In the genomic region with DNA sequence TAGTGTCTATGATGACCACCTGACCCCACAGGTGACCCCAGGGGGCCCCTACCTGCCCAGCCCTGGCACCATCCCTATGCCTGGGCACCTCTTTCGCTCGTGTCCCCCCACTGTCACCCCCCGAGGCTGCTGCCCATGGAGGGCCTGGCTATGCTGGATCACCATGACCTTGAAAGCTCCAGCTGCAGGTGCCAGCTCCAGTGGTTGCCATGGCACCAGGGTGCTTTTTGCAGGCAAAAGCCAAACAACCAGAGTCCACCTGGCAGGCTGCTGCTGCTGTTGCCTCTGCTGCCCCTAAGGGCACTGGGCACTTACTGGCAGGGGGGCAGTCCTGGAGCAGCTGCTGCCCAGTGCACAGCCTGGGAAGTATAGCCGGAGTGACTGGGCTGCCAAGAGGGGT, we compare ENCODE assay signal across 15 cellular contexts. TPM values are rescaled to one million over a fixed set of nuclear protein-coding genes. Genes with fewer than 3 reads are reported as not detected.
DNase-seq lines count a peak whose midpoint lies in the region; ATAC-seq and TF ChIP-seq lines count a peak whose summit lies in the region.
"Had no signal": no experiment of that assay in that cellular context is flagged by ENCODE, and none has a peak within 500 bp of the region (broad histone marks: within the 10 kb centered on the region; RNA-seq: fewer than 3 reads in every experiment).

No MANE protein-coding gene starts in this region.

- no peaks in the 10 kb centered on the region for H3K9me3 Mint-ChIP-seq in activated CD4-positive, alpha-beta memory T cell treated with anti-CD3 and anti-CD28 coated beads for 36 hours
- H3K9me3 Mint-ChIP-seq in immature natural killer cell: no peaks in the 10 kb centered on the region
- H3K9me3 Mint-ChIP-seq: activated T-cell treated with anti-CD3 and anti-CD28 coated beads, Interleukin-2, amount 50 U/mL, for 4 hours; effector memory CD8-positive, alpha-beta T cell had no signal

- H3K27ac ChIP-seq in HCT116 (ENCODE audit: low read depth, low read length): no peak overlapping the region

- H3K9me3 ChIP-seq in HCT116 (ENCODE audit: control insufficient read depth in 1 of 2, insufficient read depth in 1 of 2, low read depth in 1 of 2, low read length in 2 of 2): no peaks in the 10 kb centered on the region
- H3K9me3 ChIP-seq: lower lobe of right lung had no signal

- H2AFZ ChIP-seq in HCT116 (ENCODE audit: low read depth, low read length, poor library complexity, severe bottlenecking): no peak overlapping the region

- POLR2A ChIA-PET in HCT116 (lab: Charles Lee): interaction anchor here (1.2 to 1.7 kb wide), 3 partner anchors 22 to 270 kb away, joined by 3 to 9 read pairs (median 3); a partner anchor contains a TSS
- POLR2A ChIA-PET in activated CD4-positive, alpha-beta memory T cell treated with anti-CD3 and anti-CD28 coated beads for 36 hours (lab: Charles Lee): no interaction called here

- H3K4me3 ChIP-seq in HCT116 (replicated peaks in 1 of 2; ENCODE audit: low read depth in 1 of 2, low read length in 2 of 2): no peak overlapping the region

- BruUV-seq in HCT116 (replicated peaks; lab: Mats Ljungman, UMichigan): no TSS peak

- no peak for TF ChIP-seq POLR2A in HCT116 (IDR thresholded peaks at IDR 0.05; ENCODE audit: borderline replicate concordance, extremely low read depth, insufficient read depth, insufficient read length)

- TF ChIP-seq CTCF in HCT116 (IDR thresholded peaks at IDR 0.05 in 2 of 3, conservative IDR thresholded peaks at IDR 0.05 in 1 of 3; ENCODE audit: borderline replicate concordance in 1 of 3, insufficient read depth in 1 of 3, low read depth in 2 of 3, low read length in 2 of 3): no peak

- peaks cover 7% of the 10 kb centered on the region for H3K4me1 Mint-ChIP-seq in activated CD4-positive, alpha-beta memory T cell treated with anti-CD3 and anti-CD28 coated beads for 36 hours (ENCODE audit: low read depth)
- peaks cover 11 to 15% of the 10 kb centered on the region in 2 donors for H3K4me1 Mint-ChIP-seq in immature natural killer cell

- DNase-seq in A172 (ENCODE audit: low spot score) (peak; percentile 42), HCT116 (ENCODE audit: low read depth, low spot score) (no peak), RPMI7951 (ENCODE audit: low read depth) (peak; percentile 70), left kidney (ENCODE audit: low read depth, low spot score) (peak; percentile 65), immature natural killer cell (no peak)
- no peak for DNase-seq in activated CD4-positive, alpha-beta memory T cell treated with anti-CD3 and anti-CD28 coated beads for 36 hours
- DNase-seq: activated CD4-positive, alpha-beta T cell treated with anti-CD3 and anti-CD28 coated beads for 1 hour; activated T-cell treated with anti-CD3 and anti-CD28 coated beads, Interleukin-2, amount 50 U/mL, for 4 hours; effector memory CD8-positive, alpha-beta T cell; glutamatergic neuron; NCI-H526 treated with DMSO at 0.1 percent for 48 hours; stimulated activated CD4-positive, alpha-beta T cell treated with anti-CD3 and anti-CD28 coated beads, Interleukin-15, amount 100 ng/mL, for 24 hours had no signal

- H3K4me2 ChIP-seq in HCT116 (ENCODE audit: low read length): peak overlapping the region; percentile 60; the same call in 1 of the 2 replicates

- H3K36me3 Mint-ChIP-seq in activated CD4-positive, alpha-beta memory T cell treated with anti-CD3 and anti-CD28 coated beads for 36 hours: no peaks in the 10 kb centered on the region
- peaks cover 0 to 5% (median 0%) of the 10 kb centered on the region in 3 donors for H3K36me3 Mint-ChIP-seq in immature natural killer cell

- H3K79me2 ChIP-seq in HCT116 (ENCODE audit: insufficient read depth, low read length): no peaks in the 10 kb centered on the region

- intact Hi-C loops in HCT116 (cut with micrococcal nuclease): no loop called here
- intact Hi-C loops in activated CD4-positive, alpha-beta memory T cell treated with anti-CD3 and anti-CD28 coated beads for 36 hours (cut with micrococcal nuclease): no loop called here

- no peaks in the 10 kb centered on the region for H3K27me3 Mint-ChIP-seq in activated CD4-positive, alpha-beta memory T cell treated with anti-CD3 and anti-CD28 coated beads for 36 hours
- no peaks in the 10 kb centered on the region for H3K27me3 Mint-ChIP-seq in immature natural killer cell (ENCODE audit: low read depth in 3 of 3)
- H3K27me3 Mint-ChIP-seq: effector memory CD8-positive, alpha-beta T cell had no signal

- H3K27ac Mint-ChIP-seq in activated CD4-positive, alpha-beta memory T cell treated with anti-CD3 and anti-CD28 coated beads for 36 hours: no peak overlapping the region
- no peak overlapping the region for H3K27ac Mint-ChIP-seq in immature natural killer cell

- CTCF ChIA-PET in HCT116 (lab: Charles Lee): interaction anchor here (0.8 to 7.6 kb wide), 7 partner anchors 9 to 270 kb away, joined by 3 to 246 read pairs (median 5); no protein-coding TSS in a partner anchor
- CTCF ChIA-PET in activated CD4-positive, alpha-beta memory T cell treated with anti-CD3 and anti-CD28 coated beads for 36 hours (lab: Charles Lee): interaction anchor here (1.2 to 2.6 kb wide), 3 partner anchors 9 to 117 kb away, joined by 3 to 12 read pairs (median 5); no protein-coding TSS in a partner anchor

- H3K9ac ChIP-seq in HCT116 (ENCODE audit: low read length): no peak overlapping the region

- H3K4me3 Mint-ChIP-seq in activated CD4-positive, alpha-beta memory T cell treated with anti-CD3 and anti-CD28 coated beads for 36 hours: no peak overlapping the region
- no peak overlapping the region for H3K4me3 Mint-ChIP-seq in immature natural killer cell
- H3K4me3 Mint-ChIP-seq: activated T-cell treated with anti-CD3 and anti-CD28 coated beads, Interleukin-2, amount 50 U/mL, for 4 hours; effector memory CD8-positive, alpha-beta T cell had no signal

- H3K27me3 ChIP-seq in HCT116 (ENCODE audit: insufficient read depth, low read length): no peaks in the 10 kb centered on the region

- ATAC-seq in HCT116 (no peak), GM21737 (IDR thresholded peaks at IDR 0.05; ENCODE audit: unreplicated experiment) (no peak), HG02884 (IDR thresholded peaks at IDR 0.05; ENCODE audit: unreplicated experiment) (no peak)
- ATAC-seq: activated T-cell treated with anti-CD3 and anti-CD28 coated beads, Interleukin-2, amount 50 U/mL, for 4 hours; effector memory CD8-positive, alpha-beta T cell had no signal

- H3K4me1 ChIP-seq in HCT116 (ENCODE audit: control insufficient read depth in 1 of 2, insufficient read depth in 2 of 2, low read length in 2 of 2): peaks cover 21 to 45% of the 10 kb centered on the region in 2 experiments

- TF ChIP-seq RAD21 in HCT116 (IDR thresholded peaks at IDR 0.05; ENCODE audit: low read depth): no peak

- H3K9me2 ChIP-seq in HCT116 (ENCODE audit: insufficient read depth): no peaks in the 10 kb centered on the region

- no peaks in the 10 kb centered on the region for H4K20me1 ChIP-seq in HCT116 (ENCODE audit: insufficient read depth)

- RAD21 ChIA-PET in HCT116 (lab: Charles Lee; ENCODE audit: low non-redundant PET in 1 of 2, low total read pairs in 2 of 2, uncharacterized antibody in 2 of 2, unreplicated experiment in 2 of 2): interaction anchor here in 1 of 2 experiments (1.3 kb wide), 1 partner anchor 260 kb away, joined by 4 read pairs; no protein-coding TSS in a partner anchor

- H3K36me3 ChIP-seq in HCT116 (ENCODE audit: control insufficient read depth in 1 of 2, insufficient read depth in 2 of 2, low read length in 2 of 2): no peaks in the 10 kb centered on the region

TF ChIP-seq in HCT116, 20 proteins besides CTCF, POLR2A, EP300 and RAD21 (continues in another document):
- TF ChIP-seq, protein P1, sequence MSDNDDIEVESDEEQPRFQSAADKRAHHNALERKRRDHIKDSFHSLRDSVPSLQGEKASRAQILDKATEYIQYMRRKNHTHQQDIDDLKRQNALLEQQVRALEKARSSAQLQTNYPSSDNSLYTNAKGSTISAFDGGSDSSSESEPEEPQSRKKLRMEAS (IDR thresholded peaks at IDR 0.05): no peak
- TF ChIP-seq ZFX (IDR thresholded peaks at IDR 0.05) (no peak), SRF (IDR thresholded peaks at IDR 0.05; ENCODE audit: low read depth) (no peak), ZNF274 (IDR thresholded peaks at IDR 0.05; ENCODE audit: low read depth, low read length) (no peak), SIN3A (IDR thresholded peaks at IDR 0.05; ENCODE audit: low read depth) (no peak), EGR1 (IDR thresholded peaks at IDR 0.05; ENCODE audit: low read depth) (no peak), TCF7L2 (IDR thresholded peaks at IDR 0.05; ENCODE audit: borderline replicate concordance, extremely low read depth, insufficient read depth, insufficient read length) (no peak), ELF1 (IDR thresholded peaks at IDR 0.05; ENCODE audit: borderline replicate concordance, low read depth) (no peak), CBX3 (IDR thresholded peaks at IDR 0.05; ENCODE audit: low read depth) (no peak)

RNA-seq across cellular contexts. Expression of a gene that starts 21.7 kb away (rescaled TPM):
- total RNA-seq in A172 (2014; rRNA removed; shearing (Covaris generic)): 20.9 and 23.0 TPM in 2 replicates
- total RNA-seq in HCT116 (2021; ENCODE audit: unreplicated experiment): 16.1 TPM
- 17.3 and 20.5 TPM in 2 replicates for polyA plus RNA-seq in HCT116 (2012)
- 10.4 and 12.4 TPM in 2 replicates for total RNA-seq in RPMI7951 (2014; rRNA removed; shearing (Covaris generic))
- total RNA-seq in activated CD4-positive, alpha-beta memory T cell treated with anti-CD3 and anti-CD28 coated beads for 36 hours: 1 to 10 TPM; 1.6 to 1.9 TPM
- polyA plus RNA-seq in immature natural killer cell: 1 to 10 TPM; 1.4 to 4.8 (median 3.7) TPM

RNA-seq across cellular contexts. Expression of a gene that starts 36.0 kb away (rescaled TPM):
- total RNA-seq in A172 (2014; rRNA removed; shearing (Covaris generic)): 0.62 TPM in 1 of 2 replicates, not detected in the other
- total RNA-seq in HCT116 (2021; ENCODE audit: unreplicated experiment): 0.47 TPM
- 0.39 and 0.56 TPM in 2 replicates for polyA plus RNA-seq in HCT116 (2012)
- 0.29 and 0.72 TPM in 2 replicates for total RNA-seq in RPMI7951 (2014; rRNA removed; shearing (Covaris generic))
- not detected for total RNA-seq in activated CD4-positive, alpha-beta memory T cell treated with anti-CD3 and anti-CD28 coated beads for 36 hours
- not detected for polyA plus RNA-seq in immature natural killer cell
- total RNA-seq: activated T-cell treated with anti-CD3 and anti-CD28 coated beads, Interleukin-2, amount 50 U/mL, for 4 hours had no signal

RNA-seq across cellular contexts. Expression of a gene that starts 57.3 kb away (rescaled TPM):
- total RNA-seq in A172 (2014; rRNA removed; shearing (Covaris generic)): 7.0 and 11.2 TPM in 2 replicates
- total RNA-seq in HCT116 (2021; ENCODE audit: unreplicated experiment): 35.6 TPM
- 24.6 and 25.2 TPM in 2 replicates for polyA plus RNA-seq in HCT116 (2012)
- total RNA-seq in RPMI7951 (2014; rRNA removed; shearing (Covaris generic)): 4.4 and 7.2 TPM in 2 replicates
- total RNA-seq in activated CD4-positive, alpha-beta memory T cell treated with anti-CD3 and anti-CD28 coated beads for 36 hours: 1 to 10 TPM; 4.6 to 5.8 TPM
- polyA plus RNA-seq in immature natural killer cell: 1 to 10 TPM in 2 of 3 donors, under 1 TPM in 1; 0.54 to 6.6 (median 2.2) TPM

Comparison
In these comparisons a context has a peak if more than half of its experiments do, and no peak if none do; other contexts are left out.
1. DNase-seq: peak in A172 (single experiment), RPMI7951 (single experiment) and left kidney (single experiment); none in HCT116 (single experiment), activated CD4-positive, alpha-beta memory T cell treated with anti-CD3 and anti-CD28 coated beads for 36 hours (single experiment) and immature natural killer cell (0 of 3).